In genomic region chr6:161393839-161394364, GRCh38 we compare ENCODE assay signal across 8 cellular contexts.
DNase-seq lines count a peak whose midpoint lies in the region; ATAC-seq and TF ChIP-seq lines count a peak whose summit lies in the region.

No MANE protein-coding gene starts in this region.

- H3K27me3 ChIP-seq in esophagus muscularis mucosa (no peaks in the 10 kb centered on the region), tibial artery (no peaks in the 10 kb centered on the region)

- no peak overlapping the region for H3K27ac ChIP-seq in esophagus muscularis mucosa (replicated peaks in 1 of 4)
- H3K27ac ChIP-seq in tibial artery: no peak overlapping the region

- H3K4me1 ChIP-seq in esophagus muscularis mucosa: peaks cover 0 to 6% (median 2%) of the 10 kb centered on the region in 4 donors
- H3K4me1 ChIP-seq in tibial artery: no peaks in the 10 kb centered on the region

- peaks cover 34% of the 10 kb centered on the region for H3K27me3 Mint-ChIP-seq in activated CD4-positive, alpha-beta memory T cell treated with anti-CD3 and anti-CD28 coated beads, Interleukin-2, amount 10 ng/mL, durations not matched to agents 7 days and 5 days
- peaks cover 2% of the 10 kb centered on the region for H3K27me3 Mint-ChIP-seq in nephron progenitor cell (ENCODE audit: low read depth, poor library complexity)

- intact Hi-C loops in esophagus muscularis mucosa (cut with DNase I): no loop called here
- intact Hi-C loops in tibial artery (cut with DNase I; ENCODE audit: low total_unique reads): loop anchor here (10.0 kb wide), 1 partner anchor 301 kb away; no protein-coding TSS in a partner anchor

- TF ChIP-seq EP300 in esophagus muscularis mucosa (IDR thresholded peaks at IDR 0.05): no peak

- TF ChIP-seq POLR2A in esophagus muscularis mucosa (IDR thresholded peaks at IDR 0.05; ENCODE audit: low read depth): no peak

- ATAC-seq in HG03558 (IDR thresholded peaks at IDR 0.05; ENCODE audit: extremely low read depth, unreplicated experiment): peak; percentile 100

- TF ChIP-seq CTCF in GM20000 (IDR thresholded peaks at IDR 0.05; ENCODE audit: extremely low read depth, missing control alignments): peak; percentile 44
- TF ChIP-seq CTCF in esophagus muscularis mucosa (IDR thresholded peaks at IDR 0.05): peak; percentile 61 to 69 (median 67)
- peak; percentile 72 for TF ChIP-seq CTCF in nephron progenitor cell (IDR thresholded peaks at IDR 0.05)
- peak; percentile 49 to 64 for TF ChIP-seq CTCF in tibial artery (IDR thresholded peaks at IDR 0.05)

- H3K4me3 ChIP-seq in esophagus muscularis mucosa (peak overlapping the region in 2 of 4 donors; percentile 25 to 36), tibial artery (no peak overlapping the region)

- no peaks in the 10 kb centered on the region for H3K36me3 ChIP-seq in esophagus muscularis mucosa
- no peaks in the 10 kb centered on the region for H3K36me3 ChIP-seq in tibial artery

- H3K36me3 Mint-ChIP-seq in activated CD4-positive, alpha-beta memory T cell treated with anti-CD3 and anti-CD28 coated beads, Interleukin-2, amount 10 ng/mL, durations not matched to agents 7 days and 5 days (ENCODE audit: low read depth): no peaks in the 10 kb centered on the region
- peaks cover 5% of the 10 kb centered on the region for H3K36me3 Mint-ChIP-seq in nephron progenitor cell (ENCODE audit: low read depth)

- H3K9me3 Mint-ChIP-seq in activated CD4-positive, alpha-beta memory T cell treated with anti-CD3 and anti-CD28 coated beads, Interleukin-2, amount 10 ng/mL, durations not matched to agents 7 days and 5 days: no peaks in the 10 kb centered on the region
- H3K9me3 Mint-ChIP-seq in nephron progenitor cell: peaks cover 18% of the 10 kb centered on the region

- no peak overlapping the region for H3K4me3 Mint-ChIP-seq in activated CD4-positive, alpha-beta memory T cell treated with anti-CD3 and anti-CD28 coated beads, Interleukin-2, amount 10 ng/mL, durations not matched to agents 7 days and 5 days
- H3K4me3 Mint-ChIP-seq in nephron progenitor cell: no peak overlapping the region

- DNase-seq in DMS153 (lab: John Stamatoyannopoulos, UW) (peak; percentile 57), GM20000 (ENCODE audit: low spot score) (peak; percentile 78), NCI-H526 (lab: John Stamatoyannopoulos, UW) (peak; percentile 72 to 83), esophagus muscularis mucosa (ENCODE audit: extremely low spot score) (no peak), nephron progenitor cell (peak; percentile 41), tibial artery (peak in 1 of 2 donors; percentile 35)
- peak; percentile 69 for DNase-seq in activated CD4-positive, alpha-beta memory T cell treated with anti-CD3 and anti-CD28 coated beads, Interleukin-2, amount 10 ng/mL, durations not matched to agents 7 days and 5 days

- POLR2A ChIA-PET in activated CD4-positive, alpha-beta memory T cell treated with anti-CD3 and anti-CD28 coated beads, Interleukin-2, amount 10 ng/mL, durations not matched to agents 7 days and 5 days (lab: Charles Lee): interaction anchor here (1.3 to 1.7 kb wide), 2 partner anchors 24 to 120 kb away, joined by 4 to 5 read pairs; partner anchors contain the start of gene AGPAT4

- H3K4me1 Mint-ChIP-seq in activated CD4-positive, alpha-beta memory T cell treated with anti-CD3 and anti-CD28 coated beads, Interleukin-2, amount 10 ng/mL, durations not matched to agents 7 days and 5 days: no peaks in the 10 kb centered on the region
- no peaks in the 10 kb centered on the region for H3K4me1 Mint-ChIP-seq in nephron progenitor cell

- H3K27ac Mint-ChIP-seq in activated CD4-positive, alpha-beta memory T cell treated with anti-CD3 and anti-CD28 coated beads, Interleukin-2, amount 10 ng/mL, durations not matched to agents 7 days and 5 days: no peak overlapping the region
- H3K27ac Mint-ChIP-seq in nephron progenitor cell: no peak overlapping the region

- CTCF ChIA-PET in activated CD4-positive, alpha-beta memory T cell treated with anti-CD3 and anti-CD28 coated beads, Interleukin-2, amount 10 ng/mL, durations not matched to agents 7 days and 5 days (lab: Charles Lee): interaction anchor here (1.0 to 2.6 kb wide), 8 partner anchors 11 to 463 kb away, joined by 3 to 16 read pairs (median 4); no protein-coding TSS in a partner anchor

- H3K9me3 ChIP-seq in esophagus muscularis mucosa (peaks cover 0 to 4% (median 0%) of the 10 kb centered on the region in 4 donors), tibial artery (no peaks in the 10 kb centered on the region)

- WGBS in esophagus muscularis mucosa: 10% methylated on average over 7 of the region's 7 CpGs
